10 cellular contexts compared by ENCODE assay signal in genomic region chr3:23612296-23612891, GRCh38.
DNase-seq lines count a peak whose midpoint lies in the region; ATAC-seq and TF ChIP-seq lines count a peak whose summit lies in the region.
"Had no signal": no experiment of that assay in that cellular context is flagged by ENCODE, and none has a peak within 500 bp of the region (broad histone marks: within the 10 kb centered on the region; RNA-seq: fewer than 3 reads in every experiment).

No MANE protein-coding gene starts in this region.

- H3K4me3 ChIP-seq in stomach = peak overlapping the region; percentile 9 to 27 (median 16)

- TF ChIP-seq EP300 in stomach (IDR thresholded peaks at IDR 0.05) = no peak

- ATAC-seq in HG03095 (IDR thresholded peaks at IDR 0.05; ENCODE audit: unreplicated experiment) (peak; percentile 25), HG02610 (IDR thresholded peaks at IDR 0.05; ENCODE audit: unreplicated experiment) (no peak), GM18520 (IDR thresholded peaks at IDR 0.05; ENCODE audit: unreplicated experiment) (no peak), GM19455 (IDR thresholded peaks at IDR 0.05; ENCODE audit: unreplicated experiment) (no peak)

- DNase-seq in astrocyte of the hippocampus (ENCODE audit: low read depth, low spot score) (peak; percentile 19), kidney tubule cell (ENCODE audit: low spot score) (peak; percentile 67), stomach (no peak)
- DNase-seq in activated T-cell treated with anti-CD3 and anti-CD28 coated beads, Interleukin-2, amount 50 U/mL, for 24 hours = no peak
- DNase-seq: NCI-H1417 treated with DMSO at 0.1 percent for 48 hours had no signal

- H3K4me1 ChIP-seq in stomach = peaks cover 0 to 23% (median 10%) of the 10 kb centered on the region in 4 donors

- intact Hi-C loops in stomach (cut with DNase I; ENCODE audit: low total_unique reads) = no loop called here

- no peak for TF ChIP-seq POLR2A in stomach (IDR thresholded peaks at IDR 0.05)

- no peaks in the 10 kb centered on the region for H3K27me3 ChIP-seq in stomach

- TF ChIP-seq CTCF in stomach (IDR thresholded peaks at IDR 0.05) = no peak

- peaks cover 3% of the 10 kb centered on the region for H3K27me3 Mint-ChIP-seq in activated T-cell treated with anti-CD3 and anti-CD28 coated beads, Interleukin-2, amount 50 U/mL, for 24 hours
- H3K27me3 Mint-ChIP-seq: activated naive CD8-positive, alpha-beta T cell had no signal

- no peaks in the 10 kb centered on the region for H3K9me3 ChIP-seq in stomach

- H3K4me3 Mint-ChIP-seq in activated T-cell treated with anti-CD3 and anti-CD28 coated beads, Interleukin-2, amount 50 U/mL, for 24 hours = no peak overlapping the region
- H3K4me3 Mint-ChIP-seq: activated naive CD8-positive, alpha-beta T cell had no signal

- peaks cover 11% of the 10 kb centered on the region for H3K4me1 Mint-ChIP-seq in activated T-cell treated with anti-CD3 and anti-CD28 coated beads, Interleukin-2, amount 50 U/mL, for 24 hours (ENCODE audit: low read depth)

- H3K27ac Mint-ChIP-seq in activated T-cell treated with anti-CD3 and anti-CD28 coated beads, Interleukin-2, amount 50 U/mL, for 24 hours = no peak overlapping the region
- H3K27ac Mint-ChIP-seq: activated naive CD8-positive, alpha-beta T cell had no signal

- WGBS in stomach, 5 donors = 25 to 39% (median 33%) methylated on average over 15 of the region's 15 CpGs

- H3K36me3 ChIP-seq in stomach = no peaks in the 10 kb centered on the region

- H3K9me3 Mint-ChIP-seq in activated T-cell treated with anti-CD3 and anti-CD28 coated beads, Interleukin-2, amount 50 U/mL, for 24 hours = no peaks in the 10 kb centered on the region

- peaks cover 1% of the 10 kb centered on the region for H3K36me3 Mint-ChIP-seq in activated T-cell treated with anti-CD3 and anti-CD28 coated beads, Interleukin-2, amount 50 U/mL, for 24 hours (ENCODE audit: low read depth)
- H3K36me3 Mint-ChIP-seq: activated naive CD8-positive, alpha-beta T cell had no signal

- peak overlapping the region in 3 of 5 donors; percentile 25 to 66 (median 51) for H3K27ac ChIP-seq in stomach

Comparison
In these comparisons a context has a peak if more than half of its experiments do, and no peak if none do; other contexts are left out.
1. DNase-seq: peak in astrocyte of the hippocampus (single experiment) and kidney tubule cell (single experiment); none in stomach (single experiment) and activated T-cell treated with anti-CD3 and anti-CD28 coated beads, Interleukin-2, amount 50 U/mL, for 24 hours (single experiment).